In genomic region chr6:157761331-157761921, GRCh38 we compare ENCODE assay signal across 8 cellular contexts.
A peak's percentile ranks its signal among the peaks of the same experiment; 100 is the strongest.
DNase-seq lines count a peak whose midpoint lies in the region; ATAC-seq and TF ChIP-seq lines count a peak whose summit lies in the region.

No MANE protein-coding gene starts in this region.

- H2AFZ ChIP-seq in MM.1S (ENCODE audit: low read length), result no peak overlapping the region

- H3K4me3 ChIP-seq in tibial artery, result no peak overlapping the region
- H3K4me3 ChIP-seq in MM.1S (ENCODE audit: low read length), result no peak overlapping the region

- H3K4me1 ChIP-seq in tibial artery (peaks cover 4 to 77% (median 56%) of the 10 kb centered on the region in 4 donors), MM.1S (ENCODE audit: low read length) (peaks cover 24% of the 10 kb centered on the region)

- no peak overlapping the region for H3K4me2 ChIP-seq in MM.1S (ENCODE audit: low read depth, low read length)

- no peaks in the 10 kb centered on the region for H3K36me3 ChIP-seq in tibial artery
- no peaks in the 10 kb centered on the region for H3K36me3 ChIP-seq in MM.1S (replicated peaks; ENCODE audit: insufficient read depth, low read length)

- H3K27me3 Mint-ChIP-seq in T-helper 17 cell (no peaks in the 10 kb centered on the region), endothelial cell (ENCODE audit: unreplicated experiment) (peaks cover 15% of the 10 kb centered on the region)

- no peak for DNase-seq in activated CD4-positive, CD25-positive, alpha-beta regulatory T cell (lab: John Stamatoyannopoulos, UW)
- peak in 1 of 3 donors; percentile 51 for DNase-seq in T-helper 17 cell
- no peak for DNase-seq in endothelial cell (ENCODE audit: low spot score)
- DNase-seq in tibial artery, result no peak
- DNase-seq in MM.1S, result no peak
- no peak for DNase-seq in Ammon's horn (ENCODE audit: low spot score)

- peaks cover 18% of the 10 kb centered on the region for H3F3A ChIP-seq in MM.1S (ENCODE audit: insufficient read depth, low read length)

- H3K4me1 Mint-ChIP-seq in T-helper 17 cell, result peaks cover 61% of the 10 kb centered on the region
- H3K4me1 Mint-ChIP-seq in endothelial cell (ENCODE audit: unreplicated experiment), result peaks cover 71% of the 10 kb centered on the region

- no peaks in the 10 kb centered on the region for H3K9me2 ChIP-seq in MM.1S (replicated peaks; ENCODE audit: insufficient read depth, low read length)

- H3K9me3 ChIP-seq in T-helper 17 cell (ENCODE audit: control insufficient read depth, low read length, poor library complexity, severe bottlenecking), result no peaks in the 10 kb centered on the region
- no peaks in the 10 kb centered on the region for H3K9me3 ChIP-seq in tibial artery
- no peaks in the 10 kb centered on the region for H3K9me3 ChIP-seq in MM.1S (replicated peaks; ENCODE audit: insufficient read depth, low read length)

- intact Hi-C loops in tibial artery (cut with DNase I; ENCODE audit: low total_unique reads), result no loop called here

- no peaks in the 10 kb centered on the region for H3K27me3 ChIP-seq in tibial artery
- no peaks in the 10 kb centered on the region for H3K27me3 ChIP-seq in MM.1S (replicated peaks; ENCODE audit: insufficient read depth, low read length)

- no peak for TF ChIP-seq CTCF in endothelial cell (IDR thresholded peaks at IDR 0.05; ENCODE audit: unreplicated experiment)
- TF ChIP-seq CTCF in tibial artery (IDR thresholded peaks at IDR 0.05), result no peak
- no peak for TF ChIP-seq CTCF in MM.1S (IDR thresholded peaks at IDR 0.05; ENCODE audit: low read length)

- H3K9me3 Mint-ChIP-seq in endothelial cell (ENCODE audit: unreplicated experiment), result no peaks in the 10 kb centered on the region

- H4K20me1 ChIP-seq in MM.1S (ENCODE audit: insufficient read depth, low read length), result no peaks in the 10 kb centered on the region

- H3K27ac ChIP-seq in tibial artery (peak overlapping the region; percentile 66 to 74), MM.1S (ENCODE audit: low read length) (no peak overlapping the region)

- no peak overlapping the region for H3K9ac ChIP-seq in MM.1S (ENCODE audit: low read length)

- ATAC-seq in activated CD4-positive, CD25-positive, alpha-beta regulatory T cell treated with anti-CD3 and anti-CD28 coated beads, Interleukin-2, amount 50 U/mL, for 24 hours, result peak; percentile 63
- ATAC-seq in HG02938 (IDR thresholded peaks at IDR 0.05; ENCODE audit: unreplicated experiment) (peak; percentile 43), T-helper 17 cell (peak; percentile 55)

- H3K27ac Mint-ChIP-seq in T-helper 17 cell (peak overlapping the region; percentile 99), endothelial cell (ENCODE audit: unreplicated experiment) (peak overlapping the region; percentile 76)

- H3K36me3 Mint-ChIP-seq in T-helper 17 cell (ENCODE audit: low read depth), result no peaks in the 10 kb centered on the region
- no peaks in the 10 kb centered on the region for H3K36me3 Mint-ChIP-seq in endothelial cell (ENCODE audit: low read depth, unreplicated experiment)

- H3K4me3 Mint-ChIP-seq in T-helper 17 cell (peak overlapping the region; percentile 74), endothelial cell (ENCODE audit: unreplicated experiment) (peak overlapping the region; percentile 50)

- no peaks in the 10 kb centered on the region for H3K79me2 ChIP-seq in MM.1S (ENCODE audit: low read length)
